ENCODE assay signal across 1 cellular context in the genomic region with DNA sequence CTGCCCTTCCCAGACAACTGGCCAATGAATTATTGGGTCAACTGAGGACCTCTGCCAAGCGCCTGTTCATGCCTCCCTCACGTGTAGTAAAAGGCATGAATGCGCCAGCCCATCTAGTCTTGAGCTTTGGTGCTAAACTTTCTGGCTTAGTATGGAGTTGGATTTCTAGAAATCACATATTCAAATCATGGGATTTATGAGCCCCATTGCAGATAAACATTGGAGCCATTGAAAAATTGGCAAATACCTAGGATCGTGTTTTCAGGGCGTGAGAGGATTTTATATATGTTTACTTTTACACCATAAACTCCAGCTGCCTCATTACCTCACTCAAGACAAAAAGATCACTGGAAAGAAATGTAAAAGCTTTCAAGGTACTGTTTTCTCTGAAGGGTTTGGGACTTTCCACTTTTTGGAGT.
TF ChIP-seq lines count a peak whose summit lies in the region.

No MANE protein-coding gene starts in this region.

TF ChIP-seq in SK-N-SH, 30 proteins besides CTCF, POLR2A, EP300 and RAD21:
- TF ChIP-seq, protein P1, sequence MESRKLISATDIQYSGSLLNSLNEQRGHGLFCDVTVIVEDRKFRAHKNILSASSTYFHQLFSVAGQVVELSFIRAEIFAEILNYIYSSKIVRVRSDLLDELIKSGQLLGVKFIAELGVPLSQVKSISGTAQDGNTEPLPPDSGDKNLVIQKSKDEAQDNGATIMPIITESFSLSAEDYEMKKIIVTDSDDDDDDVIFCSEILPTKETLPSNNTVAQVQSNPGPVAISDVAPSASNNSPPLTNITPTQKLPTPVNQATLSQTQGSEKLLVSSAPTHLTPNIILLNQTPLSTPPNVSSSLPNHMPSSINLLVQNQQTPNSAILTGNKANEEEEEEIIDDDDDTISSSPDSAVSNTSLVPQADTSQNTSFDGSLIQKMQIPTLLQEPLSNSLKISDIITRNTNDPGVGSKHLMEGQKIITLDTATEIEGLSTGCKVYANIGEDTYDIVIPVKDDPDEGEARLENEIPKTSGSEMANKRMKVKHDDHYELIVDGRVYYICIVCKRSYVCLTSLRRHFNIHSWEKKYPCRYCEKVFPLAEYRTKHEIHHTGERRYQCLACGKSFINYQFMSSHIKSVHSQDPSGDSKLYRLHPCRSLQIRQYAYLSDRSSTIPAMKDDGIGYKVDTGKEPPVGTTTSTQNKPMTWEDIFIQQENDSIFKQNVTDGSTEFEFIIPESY (IDR thresholded peaks at IDR 0.05; ENCODE audit: borderline replicate concordance, low read depth) = no peak
- no peak for TF ChIP-seq TAF1 (IDR thresholded peaks at IDR 0.05; ENCODE audit: borderline replicate concordance, low read depth, low read length)
- no peak for TF ChIP-seq EZH2phosphoT487 (IDR thresholded peaks at IDR 0.05; ENCODE audit: borderline replicate concordance, low read depth)
- no peak for TF ChIP-seq FOXM1 (IDR thresholded peaks at IDR 0.05; ENCODE audit: low read depth)
- TF ChIP-seq MEF2A (IDR thresholded peaks at IDR 0.05; ENCODE audit: borderline replicate concordance, low read depth) = no peak
- no peak for TF ChIP-seq RFX5 (IDR thresholded peaks at IDR 0.05; ENCODE audit: low read length)
- TF ChIP-seq CHD2 (IDR thresholded peaks at IDR 0.05; ENCODE audit: low read length, partially characterized antibody) = no peak
- no peak for TF ChIP-seq FOSL2 (IDR thresholded peaks at IDR 0.05; ENCODE audit: borderline replicate concordance, low read depth)
- no peak for TF ChIP-seq GABPA (IDR thresholded peaks at IDR 0.05; ENCODE audit: low read depth)
- TF ChIP-seq, protein P2, sequence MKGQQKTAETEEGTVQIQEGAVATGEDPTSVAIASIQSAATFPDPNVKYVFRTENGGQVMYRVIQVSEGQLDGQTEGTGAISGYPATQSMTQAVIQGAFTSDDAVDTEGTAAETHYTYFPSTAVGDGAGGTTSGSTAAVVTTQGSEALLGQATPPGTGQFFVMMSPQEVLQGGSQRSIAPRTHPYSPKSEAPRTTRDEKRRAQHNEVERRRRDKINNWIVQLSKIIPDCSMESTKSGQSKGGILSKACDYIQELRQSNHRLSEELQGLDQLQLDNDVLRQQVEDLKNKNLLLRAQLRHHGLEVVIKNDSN (IDR thresholded peaks at IDR 0.05; ENCODE audit: borderline replicate concordance, low read depth) = no peak
- TF ChIP-seq NRF1 (IDR thresholded peaks at IDR 0.05; ENCODE audit: low read depth, low read length) = no peak
- no peak for TF ChIP-seq ELF1 (IDR thresholded peaks at IDR 0.05)
- no peak for TF ChIP-seq JUND (IDR thresholded peaks at IDR 0.05)
- no peak for TF ChIP-seq TEAD4 (IDR thresholded peaks at IDR 0.05; ENCODE audit: borderline replicate concordance, insufficient read depth)
- TF ChIP-seq RCOR1 (IDR thresholded peaks at IDR 0.05; ENCODE audit: low read length) = no peak
